Comparison of ENCODE assay signal across 13 cellular contexts in the genomic region with DNA sequence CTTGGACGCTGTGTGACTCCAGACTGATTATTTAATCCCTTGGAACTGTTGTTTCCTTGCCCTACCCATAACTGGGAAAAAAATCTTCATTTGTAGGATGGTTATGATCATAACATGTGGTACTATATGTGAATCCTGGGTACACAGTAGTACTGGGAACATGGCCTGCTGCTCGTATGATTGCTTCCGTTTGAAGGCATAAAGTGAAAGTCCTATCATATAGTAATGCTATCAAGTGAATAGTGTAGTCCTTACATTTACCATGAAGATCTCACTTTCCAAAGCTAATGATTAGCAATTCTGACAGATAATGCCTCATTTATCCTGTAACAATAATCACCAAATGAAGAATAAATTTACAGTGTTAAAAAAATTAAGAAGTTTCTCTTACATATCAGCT. TPM values are rescaled to one million over a fixed set of nuclear protein-coding genes. Genes with fewer than 3 reads are reported as not detected.
DNase-seq lines count a peak whose midpoint lies in the region; ATAC-seq and TF ChIP-seq lines count a peak whose summit lies in the region.
"Had no signal": no experiment of that assay in that cellular context is flagged by ENCODE, and none has a peak within 500 bp of the region (broad histone marks: within the 10 kb centered on the region; RNA-seq: fewer than 3 reads in every experiment).

No MANE protein-coding gene starts in this region.

- TF ChIP-seq CTCF in HFFc6 (IDR thresholded peaks at IDR 0.05): no peak
- TF ChIP-seq CTCF in activated B cell treated with CpG ODN at 0.5 μM for 24 hours (IDR thresholded peaks at IDR 0.05): no peak
- no peak for TF ChIP-seq CTCF in suprapubic skin (IDR thresholded peaks at IDR 0.05)

- H3K9me3 ChIP-seq in suprapubic skin: no peaks in the 10 kb centered on the region
- H3K9me3 ChIP-seq: SJSA1 had no signal

- ATAC-seq in activated B cell treated with CpG ODN at 0.5 μM for 24 hours (ENCODE audit: low read depth): no peak
- no peak for ATAC-seq in HG02763 (IDR thresholded peaks at IDR 0.05; ENCODE audit: unreplicated experiment)

- TF ChIP-seq EP300 in suprapubic skin (IDR thresholded peaks at IDR 0.05): no peak

- H3K36me3 ChIP-seq in suprapubic skin: no peaks in the 10 kb centered on the region
- H3K36me3 ChIP-seq: SJSA1 had no signal

- H3K27me3 Mint-ChIP-seq in HFFc6 (ENCODE audit: insufficient read depth) (peaks cover 2% of the 10 kb centered on the region; the same call in 1 of the 2 replicates), activated B cell treated with CpG ODN at 0.5 μM for 24 hours (no peaks in the 10 kb centered on the region)

- H3K27me3 ChIP-seq in layer of hippocampus (ENCODE audit: control insufficient read depth, insufficient read depth, low read length) (no peaks in the 10 kb centered on the region), suprapubic skin (no peaks in the 10 kb centered on the region)
- H3K27me3 ChIP-seq: SJSA1 had no signal

- H3K9me3 Mint-ChIP-seq in HFFc6 (no peaks in the 10 kb centered on the region), activated B cell treated with CpG ODN at 0.5 μM for 24 hours (no peaks in the 10 kb centered on the region)

- WGBS in suprapubic skin: 64% methylated on average over 3 of the region's 3 CpGs

- intact Hi-C loops in activated B cell treated with CpG ODN at 0.5 μM for 24 hours (cut with micrococcal nuclease): loop anchor here (5.0 kb wide), 1 partner anchor 613 kb away; no protein-coding TSS in a partner anchor

- TF ChIP-seq POLR2A in suprapubic skin (IDR thresholded peaks at IDR 0.05): no peak

- POLR2A ChIA-PET in activated B cell treated with CpG ODN at 0.5 μM for 24 hours (lab: Charles Lee): interaction anchor here (0.6 to 17.9 kb wide), 12 partner anchors 9 to 441 kb away, joined by 3 to 229 read pairs (median 4); a partner anchor contains a TSS

- peak overlapping the region; percentile 11 for H3K4me3 ChIP-seq in suprapubic skin
- H3K4me3 ChIP-seq: SJSA1 had no signal

- peak overlapping the region; percentile 15 for H3K27ac ChIP-seq in layer of hippocampus (ENCODE audit: low read depth, low read length)
- H3K27ac ChIP-seq in suprapubic skin: peak overlapping the region; percentile 12
- H3K27ac ChIP-seq: SJSA1 had no signal

- H3K4me1 Mint-ChIP-seq in HFFc6 (ENCODE audit: low read depth) (peaks cover 73% of the 10 kb centered on the region), activated B cell treated with CpG ODN at 0.5 μM for 24 hours (peaks cover 94% of the 10 kb centered on the region)

- CTCF ChIA-PET in activated B cell treated with CpG ODN at 0.5 μM for 24 hours (lab: Charles Lee): interaction anchor here (1.2 to 2.1 kb wide), 6 partner anchors 8 to 101 kb away, joined by 3 to 11 read pairs (median 3); no protein-coding TSS in a partner anchor

- H3K36me3 Mint-ChIP-seq in HFFc6 (ENCODE audit: low read depth) (no peaks in the 10 kb centered on the region), activated B cell treated with CpG ODN at 0.5 μM for 24 hours (ENCODE audit: low read depth) (peaks cover 11% of the 10 kb centered on the region)

- no peak overlapping the region; the same call in 1 of the 2 replicates for H3K27ac Mint-ChIP-seq in HFFc6
- H3K27ac Mint-ChIP-seq in activated B cell treated with CpG ODN at 0.5 μM for 24 hours: peak overlapping the region; percentile 91

- peaks cover 40% of the 10 kb centered on the region for H3K4me1 ChIP-seq in suprapubic skin

- DNase-seq in HFFc6 (no peak), activated B cell treated with CpG ODN at 0.5 μM for 24 hours (no peak), suprapubic skin (ENCODE audit: low spot score in 2 of 2) (no peak), midbrain (lab: John Stamatoyannopoulos, UW) (no peak), EL (no peak), T1000 (lab: John Stamatoyannopoulos, UW) (no peak)
- DNase-seq: activated gamma-delta T cell treated with Interleukin-2 at 50 U/mL for 16 hours, NCI-H1092, NCI-H524 treated with DMSO at 0.1 percent for 48 hours, retina had no signal

- peak overlapping the region; percentile 58; the same call in 1 of the 2 replicates for H3K4me3 Mint-ChIP-seq in HFFc6
- H3K4me3 Mint-ChIP-seq in activated B cell treated with CpG ODN at 0.5 μM for 24 hours: peak overlapping the region; percentile 59

RNA-seq across cellular contexts. Expression of a gene that starts 53.2 kb away (rescaled TPM):
- total RNA-seq in HFFc6 (2021; fragmentation: NEBNext Ultra II Directional; extraction: Animal tissue kit (Norgen Biotek cat#: 25700)): 10 to 100 TPM in 1 of 6 experiments, 1 to 10 TPM in 5; 3.6 to 12.6 (median 9.2) TPM
- total RNA-seq in activated B cell treated with CpG ODN at 0.5 μM for 24 hours: 348 and 359 TPM in 2 replicates
- total RNA-seq in suprapubic skin: 10 to 100 TPM in 2 of 4 donors, 1 to 10 TPM in 2; 5.9 to 15.9 (median 10.1) TPM

Comparison
In these comparisons a context has a peak if more than half of its experiments do, and no peak if none do; other contexts are left out.
1. RNA of a gene that starts 53.2 kb away (total RNA-seq): 348 to 359 TPM in activated B cell treated with CpG ODN at 0.5 μM for 24 hours; 5.9 to 15.9 TPM in suprapubic skin and 3.6 to 12.6 TPM in HFFc6; every median in the first group is over 10 times any median in the second.